In the genomic region with DNA sequence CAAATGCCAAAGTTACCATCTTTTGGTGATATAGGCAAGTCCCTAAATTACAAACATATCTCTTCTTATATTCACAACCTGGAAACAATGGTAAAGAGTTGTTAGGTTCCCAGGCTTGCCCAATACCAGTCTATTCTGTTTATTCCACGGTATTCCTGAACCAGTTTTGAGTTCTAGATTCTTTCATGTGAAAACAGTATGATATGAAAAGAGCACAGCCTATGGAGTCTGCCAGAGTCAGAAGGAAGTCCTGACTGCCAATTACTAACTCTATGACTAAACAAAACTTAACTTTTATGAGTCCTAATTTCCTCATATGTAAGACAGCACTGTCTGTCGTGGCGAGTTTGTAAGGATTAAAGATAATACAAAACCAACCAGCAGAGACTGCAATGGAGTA, we compare ENCODE assay signal across 14 cellular contexts. TPM values are rescaled to one million over a fixed set of nuclear protein-coding genes. Genes with fewer than 3 reads are reported as not detected.
DNase-seq lines count a peak whose midpoint lies in the region; ATAC-seq, FAIRE-seq and TF ChIP-seq lines count a peak whose summit lies in the region.
"Had no signal": no experiment of that assay in that cellular context is flagged by ENCODE, and none has a peak within 500 bp of the region (broad histone marks: within the 10 kb centered on the region; RNA-seq: fewer than 3 reads in every experiment).

No MANE protein-coding gene starts in this region.

- H3K36me3 ChIP-seq in small intestine (ENCODE audit: control insufficient read depth in 2 of 2, insufficient read depth in 2 of 2, low read length in 2 of 2), result no peaks in the 10 kb centered on the region

- no peak for DNase-seq in activated CD4-positive, CD25-positive, alpha-beta regulatory T cell treated with anti-CD3 and anti-CD28 coated beads, Interleukin-2, amount 50 U/mL, for 72 hours
- peak; percentile 45 for DNase-seq in NB4 (ENCODE audit: low read depth)
- peak; percentile 74 for DNase-seq in epithelial cell of esophagus (ENCODE audit: low read depth)
- DNase-seq in small intestine, result no peak
- DNase-seq in NCI-H1417 treated with DMSO at 0.1 percent for 48 hours (lab: John Stamatoyannopoulos, UW), result no peak
- DNase-seq in stimulated activated CD4-positive, alpha-beta T cell treated with anti-CD3 and anti-CD28 coated beads, Interleukin-2, amount 100 ng/mL, for 24 hours, result no peak
- DNase-seq: amniotic stem cell; DND-41; effector CD4-positive, alpha-beta T cell; stimulated activated CD4-positive, alpha-beta T cell treated with anti-CD3 and anti-CD28 coated beads, Interleukin-2, amount 100 ng/mL, for 48 hours had no signal

- no peaks in the 10 kb centered on the region for H3K27me3 ChIP-seq in small intestine (ENCODE audit: control insufficient read depth in 2 of 2, insufficient read depth in 2 of 2, low read length in 2 of 2)

- peaks cover 4 to 18% of the 10 kb centered on the region in 2 donors for H3K4me1 ChIP-seq in small intestine (ENCODE audit: control insufficient read depth in 2 of 2, insufficient read depth in 1 of 2, low read depth in 1 of 2, low read length in 1 of 2)

- ATAC-seq in activated CD4-positive, CD25-positive, alpha-beta regulatory T cell treated with anti-CD3 and anti-CD28 coated beads, Interleukin-2, amount 50 U/mL, for 24 hours, result peak; percentile 49 to 67
- no peak for ATAC-seq in HG03097 (IDR thresholded peaks at IDR 0.05; ENCODE audit: low FRiP score, unreplicated experiment)

- H3K4me3 ChIP-seq in NB4 (ENCODE audit: low read depth, low read length) (no peak overlapping the region), epithelial cell of esophagus (ENCODE audit: low read length) (no peak overlapping the region), small intestine (ENCODE audit: low read depth in 1 of 2, low read length in 2 of 2) (no peak overlapping the region)
- H3K4me3 ChIP-seq: lung had no signal

- 29 to 37% (median 31%) methylated on average over 3 of the region's 3 CpGs for WGBS in small intestine, 3 donors

- no peak for FAIRE-seq in small intestine (lab: Jason Lieb, UNC)

- H3K27ac ChIP-seq in small intestine (ENCODE audit: low read depth in 1 of 2, low read length in 1 of 2), result peak overlapping the region; percentile 11 to 16
- H3K27ac ChIP-seq: parathyroid adenoma had no signal

- TF ChIP-seq CTCF in NB4 (IDR thresholded peaks at IDR 0.05; ENCODE audit: low read depth, low read length) (no peak), epithelial cell of esophagus (IDR thresholded peaks at IDR 0.05; ENCODE audit: insufficient read depth, low read depth, low read length, missing control alignments) (no peak)

- H3K9me3 ChIP-seq in small intestine (ENCODE audit: control insufficient read depth, low read depth), result no peaks in the 10 kb centered on the region

- TF ChIP-seq POLR2A in NB4 (IDR thresholded peaks at IDR 0.05; ENCODE audit: extremely low read depth, insufficient read length), result no peak

RNA-seq across cellular contexts. Expression of a gene that starts 5.6 kb away (rescaled TPM):
- 10 to 100 TPM; 25.5 to 44.3 (median 32.4) TPM for polyA plus RNA-seq in small intestine

Comparison
In these comparisons a context has a peak if more than half of its experiments do, and no peak if none do; other contexts are left out.
1. DNase-seq: peak in NB4 (single experiment) and epithelial cell of esophagus (single experiment); none in activated CD4-positive, CD25-positive, alpha-beta regulatory T cell treated with anti-CD3 and anti-CD28 coated beads, Interleukin-2, amount 50 U/mL, for 72 hours (single experiment), small intestine (single experiment), NCI-H1417 treated with DMSO at 0.1 percent for 48 hours (single experiment) and stimulated activated CD4-positive, alpha-beta T cell treated with anti-CD3 and anti-CD28 coated beads, Interleukin-2, amount 100 ng/mL, for 24 hours (0 of 2).